ENCODE assay signal across 7 cellular contexts in genomic region chr14:35292051-35292769, GRCh38. TPM values are rescaled to one million over a fixed set of nuclear protein-coding genes. Genes with fewer than 3 reads are reported as not detected.
DNase-seq lines count a peak whose midpoint lies in the region; ATAC-seq lines count a peak whose summit lies in the region.

Gene PSMA6 (plus strand): TSS chr14:35292382. CDS start chr14:35292477, 95 bp downstream.

- peak; percentile 85 for ATAC-seq in GM18508 (IDR thresholded peaks at IDR 0.05; ENCODE audit: insufficient read depth, unreplicated experiment)
- peak; percentile 75 for ATAC-seq in HG03025 (IDR thresholded peaks at IDR 0.05; ENCODE audit: low FRiP score, unreplicated experiment)

- DNase-seq in NCI-H2081 (lab: John Stamatoyannopoulos, UW) (peak; percentile 99 to 100), T1000 (lab: John Stamatoyannopoulos, UW) (peak; percentile 94), astrocyte of the hippocampus (ENCODE audit: low read depth, low spot score) (peak; percentile 100), hepatic stellate cell (ENCODE audit: low spot score) (peak; percentile 96), renal cortical epithelial cell (ENCODE audit: low read depth) (peak; percentile 97)

RNA-seq across cellular contexts. Expression of gene PSMA6, which starts in this region (rescaled TPM):
- 160 and 568 TPM in 2 replicates for total RNA-seq in renal cortical epithelial cell

Comparison
In these comparisons a context has a peak if more than half of its experiments do, and no peak if none do; other contexts are left out.
1. Peak in every context shown above with its lines: DNase-seq and ATAC-seq.